25 cellular contexts compared by ENCODE assay signal in genomic region chr12:64063121-64063520, GRCh38.
DNase-seq lines count a peak whose midpoint lies in the region; ATAC-seq, FAIRE-seq and TF ChIP-seq lines count a peak whose summit lies in the region.
"Had no signal": no experiment of that assay in that cellular context is flagged by ENCODE, and none has a peak within 500 bp of the region (broad histone marks: within the 10 kb centered on the region; RNA-seq: fewer than 3 reads in every experiment).

No MANE protein-coding gene starts in this region.

- POLR2A ChIA-PET in K562 (lab: Yijun Ruan, JAX): no interaction called here

- dilution Hi-C loops in keratinocyte (cut with MboI; ENCODE audit: extremely low pct_ligation_motif_present, low sequenced_read_pairs): no loop called here

- no TSS peak for BruUV-seq in K562 (replicated peaks; lab: Mats Ljungman, UMichigan)

- H3K4me1 ChIP-seq in right cardiac atrium (ENCODE audit: control insufficient read depth, insufficient read depth, low read length) (no peaks in the 10 kb centered on the region), right atrium auricular region (no peaks in the 10 kb centered on the region), K562 (replicated peaks in 1 of 2; ENCODE audit: control insufficient read depth in 2 of 2, insufficient read depth in 2 of 2, low read length in 2 of 2) (no peaks in the 10 kb centered on the region), keratinocyte (ENCODE audit: control insufficient read depth, extremely low read depth, insufficient read depth, low read length) (peaks cover 11% of the 10 kb centered on the region)
- H3K4me1 ChIP-seq: BLaER1 had no signal

- TF ChIP-seq CTCF in right atrium auricular region (IDR thresholded peaks at IDR 0.05) (no peak), K562 (IDR thresholded peaks at IDR 0.05 in 2 of 3, conservative IDR thresholded peaks at IDR 0.05 in 1 of 3; ENCODE audit: insufficient read depth in 2 of 3, low read depth in 1 of 3, low read length in 3 of 3) (no peak), keratinocyte (optimal IDR thresholded peaks at IDR 0.05 in 1 of 3, IDR thresholded peaks at IDR 0.05 in 1 of 3, conservative IDR thresholded peaks at IDR 0.05 in 1 of 3; ENCODE audit: extremely low read depth in 1 of 3, insufficient read depth in 2 of 3, low read length in 3 of 3) (no peak)

- intact Hi-C loops in right cardiac atrium (cut with DNase I): no loop called here
- intact Hi-C loops in K562 (cut with micrococcal nuclease): no loop called here

- H3K9me1 ChIP-seq in K562 (ENCODE audit: control insufficient read depth, insufficient read depth, low read length) (no peaks in the 10 kb centered on the region), keratinocyte (ENCODE audit: control insufficient read depth, extremely low read depth, insufficient read depth, low read length) (no peaks in the 10 kb centered on the region)

- in situ Hi-C loops in K562 (cut with MboI): no loop called here

- no peak overlapping the region for H3K9ac ChIP-seq in K562 (ENCODE audit: insufficient read depth in 1 of 2, low read depth in 2 of 2, low read length in 2 of 2)
- H3K9ac ChIP-seq in keratinocyte (ENCODE audit: control insufficient read depth, extremely low read depth, insufficient read depth, low read length): no peak overlapping the region
- H3K9ac ChIP-seq: BLaER1 had no signal

- FAIRE-seq in K562 (lab: Jason Lieb, UNC) (peak; percentile 6), keratinocyte (lab: Jason Lieb, UNC) (no peak)
- FAIRE-seq: GM12878, GM12892, GM18507 had no signal

- H2AFZ ChIP-seq in K562 (ENCODE audit: low read depth, low read length) (no peak overlapping the region), keratinocyte (ENCODE audit: control insufficient read depth, low read length) (peak overlapping the region; percentile 7)

- CTCF ChIA-PET in K562 (lab: Yijun Ruan, JAX; ENCODE audit: low intra/inter-chr PET ratio): no interaction called here

- H3K4me2 ChIP-seq in K562 (ENCODE audit: insufficient read depth, low read length) (no peak overlapping the region), keratinocyte (ENCODE audit: control insufficient read depth, extremely low read depth, insufficient read depth, low read depth, low read length) (peak overlapping the region; percentile 42)
- H3K4me2 ChIP-seq: BLaER1 had no signal

- H3K9me3 ChIP-seq in right cardiac atrium (ENCODE audit: control insufficient read depth, low read length) (no peaks in the 10 kb centered on the region), right atrium auricular region (no peaks in the 10 kb centered on the region), K562 (replicated peaks; ENCODE audit: control insufficient read depth, insufficient read depth, low read depth, low read length) (no peaks in the 10 kb centered on the region), keratinocyte (ENCODE audit: control insufficient read depth, low read depth, low read length) (no peaks in the 10 kb centered on the region)
- H3K9me3 ChIP-seq: BE2C, BLaER1 had no signal

- H4K20me1 ChIP-seq in K562 (replicated peaks; ENCODE audit: control insufficient read depth, insufficient read depth, low read length) (no peaks in the 10 kb centered on the region; the same call in 1 of the 2 replicates), keratinocyte (ENCODE audit: control insufficient read depth, extremely low read depth, insufficient read depth, low read length) (no peaks in the 10 kb centered on the region)
- H4K20me1 ChIP-seq: BLaER1 had no signal

- H3K27ac ChIP-seq in right cardiac atrium (ENCODE audit: low read length): no peak overlapping the region
- H3K27ac ChIP-seq in right atrium auricular region: no peak overlapping the region
- no peak overlapping the region for H3K27ac ChIP-seq in K562 (ENCODE audit: extremely low read depth, low read depth, low read length)
- H3K27ac ChIP-seq in keratinocyte (ENCODE audit: control insufficient read depth, insufficient read depth, low read length): no peak overlapping the region
- H3K27ac ChIP-seq: BLaER1 had no signal

- ATAC-seq in right cardiac atrium: no peak
- ATAC-seq in K562: no peak
- ATAC-seq: GM12878 had no signal

- no peaks in the 10 kb centered on the region for H3K27me3 ChIP-seq in right cardiac atrium (ENCODE audit: control insufficient read depth, insufficient read depth)
- H3K27me3 ChIP-seq in right atrium auricular region: no peaks in the 10 kb centered on the region
- no peaks in the 10 kb centered on the region for H3K27me3 ChIP-seq in K562 (ENCODE audit: control insufficient read depth in 2 of 2, insufficient read depth in 2 of 2, low read length in 2 of 2)
- no peaks in the 10 kb centered on the region for H3K27me3 ChIP-seq in keratinocyte (ENCODE audit: control insufficient read depth, extremely low read depth, insufficient read depth, low read length)
- H3K27me3 ChIP-seq: BE2C, BLaER1 had no signal

- DNase-seq in right cardiac atrium (no peak), right atrium auricular region (ENCODE audit: low spot score) (no peak), K562 (ENCODE audit: extremely low read depth in 1 of 4, low spot score in 3 of 4) (no peak), keratinocyte (ENCODE audit: low read depth, low spot score) (no peak), NCI-H128 (lab: John Stamatoyannopoulos, UW; ENCODE audit: unreplicated experiment) (no peak)
- DNase-seq in activated effector memory CD4-positive, alpha-beta T cell treated with anti-CD3 and anti-CD28 coated beads, Interleukin-2, amount 50 U/mL, for 16 hours: no peak
- DNase-seq: 8988T; ACHN; BE2C; C1 segment of cervical spinal cord; CD4-positive, alpha-beta memory T cell; CD4-positive, CD25-positive, alpha-beta regulatory T cell; CD8-positive, alpha-beta memory T cell; COR-L47; DMS 273 treated with DMSO at 0.1 percent for 48 hours; DMS153; DMS53; DMS79; DND-41; EL; GDM1 had no signal

- H3K79me2 ChIP-seq in K562 (ENCODE audit: control insufficient read depth, insufficient read depth, low read length): no peaks in the 10 kb centered on the region
- no peaks in the 10 kb centered on the region for H3K79me2 ChIP-seq in keratinocyte (ENCODE audit: control insufficient read depth, insufficient read depth, low read length)

- H3K4me3 ChIP-seq in right cardiac atrium (ENCODE audit: low read length) (peak overlapping the region; percentile 6), right atrium auricular region (no peak overlapping the region), K562 (no peak overlapping the region), keratinocyte (ENCODE audit: control insufficient read depth in 2 of 3, extremely low read depth in 1 of 3, insufficient read depth in 2 of 3, low read depth in 1 of 3, low read length in 3 of 3) (no peak overlapping the region)
- H3K4me3 ChIP-seq: BLaER1, GM12878 had no signal

- TF ChIP-seq RAD21 in K562 (CRISPR knock-in tag; conservative IDR thresholded peaks at IDR 0.05 in 1 of 2, IDR thresholded peaks at IDR 0.05 in 1 of 2): no peak

- WGBS in right cardiac atrium: 67% methylated on average over 3 of the region's 3 CpGs
- 2% methylated on average over 3 of the region's 3 CpGs for WGBS in K562 (ENCODE audit: insufficient coverage, low coverage, missing lambda C conversion rate)

- TF ChIP-seq POLR2A in K562 (conservative IDR thresholded peaks at IDR 0.05): no peak

- no peaks in the 10 kb centered on the region for H3K36me3 ChIP-seq in right atrium auricular region
- no peaks in the 10 kb centered on the region for H3K36me3 ChIP-seq in K562 (ENCODE audit: control insufficient read depth, insufficient read depth, low read length)
- peaks cover 6 to 8% of the 10 kb centered on the region in 2 experiments for H3K36me3 ChIP-seq in keratinocyte (ENCODE audit: control insufficient read depth in 2 of 2, extremely low read depth in 1 of 2, insufficient read depth in 2 of 2, low read length in 2 of 2)
- H3K36me3 ChIP-seq: BLaER1 had no signal

- TF ChIP-seq EP300 in K562 (IDR thresholded peaks at IDR 0.05; ENCODE audit: low read length): no peak

TF ChIP-seq in K562, 482 proteins besides CTCF, POLR2A, EP300 and RAD21 (continues in another document):
- no peak for TF ChIP-seq ZNF707 (CRISPR knock-in tag; conservative IDR thresholded peaks at IDR 0.05)
- TF ChIP-seq DLX4 (CRISPR knock-in tag; IDR thresholded peaks at IDR 0.05): no peak
- no peak for TF ChIP-seq RAD51 (IDR thresholded peaks at IDR 0.05; ENCODE audit: borderline replicate concordance, low read depth)
- no peak for TF ChIP-seq IRF9 (tag; IDR thresholded peaks at IDR 0.05)
- no peak for TF ChIP-seq HNRNPLL (IDR thresholded peaks at IDR 0.05; ENCODE audit: low read depth, low read length, poor library complexity, severe bottlenecking)
- TF ChIP-seq STAT5B (CRISPR knock-in tag; IDR thresholded peaks at IDR 0.05): no peak
